ENCODE assay signal across 20 cellular contexts in genomic region chr10:102863660-102864059, GRCh38. TPM values are rescaled to one million over a fixed set of nuclear protein-coding genes. Genes with fewer than 3 reads are reported as not detected.
"Had no signal": no experiment of that assay in that cellular context is flagged by ENCODE, and none has a peak within 500 bp of the region (broad histone marks: within the 10 kb centered on the region; RNA-seq: fewer than 3 reads in every experiment).

No MANE protein-coding gene starts in this region.

- H3K27me3 ChIP-seq: gastrocnemius medialis, heart left ventricle, tibial artery had no signal

- H3K27ac ChIP-seq: gastrocnemius medialis, neutrophil, skin epidermis, tibial artery had no signal

- DNase-seq: activated CD4-positive, alpha-beta memory T cell treated with anti-CD3 and anti-CD28 coated beads, Interleukin-2, amount 10 ng/mL, durations not matched to agents 7 days and 5 days; activated CD4-positive, alpha-beta T cell treated with anti-CD3 and anti-CD28 coated beads for 36 hours; activated gamma-delta T cell treated with Interleukin-2 at 50 U/mL for 16 hours; activated T-cell treated with anti-CD3 and anti-CD28 coated beads, Interleukin-2, amount 50 U/mL, for 4 hours; cerebellar nuclear complex; endodermal cell; gastrocnemius medialis; heart left ventricle; mucosa of descending colon; natural killer cell; stimulated activated CD4-positive, alpha-beta T cell treated with anti-CD3 and anti-CD28 coated beads, Interleukin-4, amount 100 ng/mL, for 24 hours; stimulated activated naive CD4-positive, alpha-beta T cell; tibial artery had no signal

- FAIRE-seq: urothelium cell line had no signal

- H3K4me1 ChIP-seq: gastrocnemius medialis, tibial artery had no signal

- H3K4me3 ChIP-seq: gastrocnemius medialis, heart left ventricle, mucosa of descending colon, skin epidermis, tibial artery had no signal

- H3K9me3 ChIP-seq: gastrocnemius medialis, heart left ventricle, mucosa of descending colon, neutrophil, tibial artery had no signal

- ATAC-seq: activated CD4-positive, alpha-beta T cell treated with anti-CD3 and anti-CD28 coated beads for 36 hours; activated T-cell treated with anti-CD3 and anti-CD28 coated beads, Interleukin-2, amount 50 U/mL, for 4 hours; gastrocnemius medialis; heart left ventricle; mucosa of descending colon; natural killer cell had no signal

RNA-seq across cellular contexts. Expression of gene AS3MT, which starts 5.6 kb away (rescaled TPM):
- total RNA-seq: T-helper 1 cell treated with Interleukin-12 subunit alpha and Interleukin-12 subunit beta and Interleukin-4 antibody, amounts not matched to agents 30 ng/mL and 1 ng/mL, for 36 hours had no signal

RNA-seq across cellular contexts. Expression of gene CYP17A1, which starts 26.4 kb away (rescaled TPM):
- total RNA-seq: activated CD4-positive, alpha-beta memory T cell treated with anti-CD3 and anti-CD28 coated beads, Interleukin-2, amount 10 ng/mL, durations not matched to agents 7 days and 5 days; activated CD4-positive, alpha-beta T cell treated with anti-CD3 and anti-CD28 coated beads for 36 hours; dermis microvascular lymphatic vessel endothelial cell; endodermal cell; epithelial cell of proximal tubule; natural killer cell; subcutaneous adipose tissue; T-helper 1 cell treated with Interleukin-12 subunit alpha and Interleukin-12 subunit beta and Interleukin-4 antibody, amounts not matched to agents 30 ng/mL and 1 ng/mL, for 36 hours had no signal
- polyA plus RNA-seq: heart left ventricle had no signal
